In genomic region chr4:153612878-153613277, GRCh38 we compare ENCODE assay signal across 20 cellular contexts.
"Had no signal": no experiment of that assay in that cellular context is flagged by ENCODE, and none has a peak within 500 bp of the region (broad histone marks: within the 10 kb centered on the region; RNA-seq: fewer than 3 reads in every experiment).

No MANE protein-coding gene starts in this region.

- H3K9me3 Mint-ChIP-seq: stimulated activated memory B cell treated with anti-CD40 and anti-IgM and Interleukin-4, amounts not matched to agents 10 μg/mL and 1 μg/mL and 100 μg/mL, for 72 hours; stimulated activated naive CD8-positive, alpha-beta T cell treated with anti-CD3 and anti-CD28 coated beads, Interleukin-15, Interleukin-2, amounts not matched to agents 100 ng/mL and 50 ng/mL, for 24 hours had no signal

- H3K27me3 ChIP-seq: dorsolateral prefrontal cortex, hepatocyte, neutrophil, right lobe of liver, tibial artery, upper lobe of right lung, vagina had no signal

- H3K4me3 Mint-ChIP-seq: stimulated activated memory B cell treated with anti-CD40 and anti-IgM and Interleukin-4, amounts not matched to agents 10 μg/mL and 1 μg/mL and 100 μg/mL, for 72 hours; stimulated activated naive CD8-positive, alpha-beta T cell treated with anti-CD3 and anti-CD28 coated beads, Interleukin-15, Interleukin-2, amounts not matched to agents 100 ng/mL and 50 ng/mL, for 24 hours had no signal

- ATAC-seq: left colon; mucosa of descending colon; psoas muscle; right lobe of liver; stimulated activated memory B cell treated with anti-CD40 and anti-IgM and Interleukin-4, amounts not matched to agents 10 μg/mL and 1 μg/mL and 100 μg/mL, for 72 hours; upper lobe of right lung had no signal

- H3K27me3 Mint-ChIP-seq: stimulated activated memory B cell treated with anti-CD40 and anti-IgM and Interleukin-4, amounts not matched to agents 10 μg/mL and 1 μg/mL and 100 μg/mL, for 72 hours; stimulated activated naive CD8-positive, alpha-beta T cell treated with anti-CD3 and anti-CD28 coated beads, Interleukin-15, Interleukin-2, amounts not matched to agents 100 ng/mL and 50 ng/mL, for 24 hours had no signal

- H3K4me1 ChIP-seq: psoas muscle, upper lobe of right lung, vagina had no signal

- DNase-seq: cortex of kidney; dorsolateral prefrontal cortex; effector CD8-positive, alpha-beta T cell; foreskin melanocyte; head of caudate nucleus; left colon; mammary epithelial cell; mucosa of descending colon; psoas muscle; retina; right lobe of liver; stimulated activated CD4-positive, alpha-beta T cell treated with anti-CD3 and anti-CD28 coated beads, Interleukin-4, amount 100 ng/mL, for 1 hour; stimulated activated CD8-positive, alpha-beta memory T cell treated with anti-CD3 and anti-CD28 coated beads, Interleukin-4, amount 100 ng/mL, for 48 hours; tibial artery; upper lobe of right lung had no signal

- H3K27ac ChIP-seq: dorsolateral prefrontal cortex, hepatocyte, neutrophil, psoas muscle, right lobe of liver, tibial artery, upper lobe of right lung, vagina had no signal

- H3K27ac Mint-ChIP-seq: stimulated activated naive CD8-positive, alpha-beta T cell treated with anti-CD3 and anti-CD28 coated beads, Interleukin-15, Interleukin-2, amounts not matched to agents 100 ng/mL and 50 ng/mL, for 24 hours had no signal

- H3K9me3 ChIP-seq: mucosa of descending colon, neutrophil, psoas muscle, right lobe of liver, tibial artery, upper lobe of right lung, vagina had no signal

- H3K4me3 ChIP-seq: dorsolateral prefrontal cortex, hepatocyte, mucosa of descending colon, psoas muscle, right lobe of liver, tibial artery, upper lobe of right lung, vagina had no signal
